Comparison of ENCODE assay signal across 25 cellular contexts in genomic region chr12:113898466-113898865, GRCh38.
"Had no signal": no experiment of that assay in that cellular context is flagged by ENCODE, and none has a peak within 500 bp of the region (broad histone marks: within the 10 kb centered on the region; RNA-seq: fewer than 3 reads in every experiment).

No MANE protein-coding gene starts in this region.

- H3K27ac ChIP-seq: coronary artery, prostate gland, right atrium auricular region, stomach, thyroid gland, vagina had no signal

- H3K27me3 ChIP-seq: right atrium auricular region, stomach, thyroid gland, vagina had no signal

- DNase-seq: dermis blood vessel endothelial cell; effector memory CD8-positive, alpha-beta T cell; hypothalamus; immature natural killer cell; mesenchymal stem cell; mucosa of descending colon; naive B cell; nephron progenitor cell; nucleus accumbens; stimulated activated CD4-positive, alpha-beta T cell treated with anti-CD3 and anti-CD28 coated beads, Interleukin-12 subunit alpha, Interleukin-12 subunit beta, amount 100 ng/mL, for 4 hours; stimulated activated CD4-positive, alpha-beta T cell treated with anti-CD3 and anti-CD28 coated beads, Interleukin-1b, Interleukin-23, amount 100 ng/mL, for 48 hours; stimulated activated CD4-positive, alpha-beta T cell treated with anti-CD3 and anti-CD28 coated beads, Interleukin-4, amount 100 ng/mL, for 1 hour; stimulated activated CD8-positive, alpha-beta memory T cell treated with anti-CD3 and anti-CD28 coated beads, Interleukin-4, amount 100 ng/mL, for 48 hours; stimulated activated naive CD4-positive, alpha-beta T cell treated with Interleukin-2 at 50 U/mL for 16 hours; stomach; thyroid gland; trophoblast cell had no signal

- ATAC-seq: effector memory CD8-positive, alpha-beta T cell; left lobe of liver; mucosa of descending colon; sciatic nerve had no signal

- H3K4me3 ChIP-seq: coronary artery, lung, mucosa of descending colon, prostate gland, right atrium auricular region, smooth muscle cell, stomach, thyroid gland, vagina had no signal

- H3K9me3 ChIP-seq: mucosa of descending colon, prostate gland, right atrium auricular region, stomach, thyroid gland, vagina had no signal

- H3K4me1 ChIP-seq: prostate gland, stomach, thyroid gland had no signal

- H3K36me3 ChIP-seq: prostate gland, right atrium auricular region, thyroid gland, vagina had no signal

- H3K4me2 ChIP-seq: smooth muscle cell had no signal
